In genomic region chr5:154857534-154858250, GRCh38 we compare ENCODE assay signal across 1 cellular context.
A peak's percentile ranks its signal among the peaks of the same experiment; 100 is the strongest.
TF ChIP-seq lines count a peak whose summit lies in the region.

No MANE protein-coding gene starts in this region.

TF ChIP-seq in K562, 482 proteins besides CTCF, POLR2A, EP300 and RAD21 (continued from another document):
- TF ChIP-seq RREB1 (CRISPR knock-in tag; IDR thresholded peaks at IDR 0.05) (0 out of 2 replicates have a peak, but pooled peaks have one; percentile 10), FOXA1 (IDR thresholded peaks at IDR 0.05; ENCODE audit: borderline replicate concordance) (no peak), POLR2AphosphoS5 (IDR thresholded peaks at IDR 0.05; ENCODE audit: control insufficient read depth, insufficient read depth, low read depth, low read length) (peak; percentile 12; the same call in 1 of the 2 replicates), GABPB2 (CRISPR knock-in tag; conservative IDR thresholded peaks at IDR 0.05) (no peak), ZBTB2 (IDR thresholded peaks at IDR 0.05) (peak; percentile 71), NFYB (IDR thresholded peaks at IDR 0.05; ENCODE audit: extremely low read depth, insufficient read length) (no peak), PHF20 (IDR thresholded peaks at IDR 0.05; ENCODE audit: partially characterized antibody) (peak; percentile 35), KLF10 (CRISPR knock-in tag; IDR thresholded peaks at IDR 0.05) (0 out of 2 replicates have a peak, but pooled peaks have one; percentile 58), E2F6 (IDR thresholded peaks at IDR 0.05; ENCODE audit: borderline replicate concordance in 1 of 2, extremely low read depth in 1 of 2, insufficient read depth in 1 of 2, insufficient read length in 1 of 2, low read depth in 1 of 2, low read length in 1 of 2, poor library complexity in 1 of 2, severe bottlenecking in 1 of 2) (peak; percentile 87 to 94), GTF2E2 (tag; IDR thresholded peaks at IDR 0.05) (peak; percentile 8; the same call in 1 of the 2 replicates), ATF1 (CRISPR knock-in tag; IDR thresholded peaks at IDR 0.05) (no peak), ATF1 (tag; IDR thresholded peaks at IDR 0.05) (peak; percentile 79), MGA (IDR thresholded peaks at IDR 0.05) (peak; percentile 96), ZBTB7A (IDR thresholded peaks at IDR 0.05; ENCODE audit: borderline replicate concordance, control insufficient read depth, low read depth, low read length) (peak; percentile 41; the same call in 1 of the 2 replicates), VEZF1 (CRISPR knock-in tag; IDR thresholded peaks at IDR 0.05) (peak; percentile 100)
